In the genomic region with DNA sequence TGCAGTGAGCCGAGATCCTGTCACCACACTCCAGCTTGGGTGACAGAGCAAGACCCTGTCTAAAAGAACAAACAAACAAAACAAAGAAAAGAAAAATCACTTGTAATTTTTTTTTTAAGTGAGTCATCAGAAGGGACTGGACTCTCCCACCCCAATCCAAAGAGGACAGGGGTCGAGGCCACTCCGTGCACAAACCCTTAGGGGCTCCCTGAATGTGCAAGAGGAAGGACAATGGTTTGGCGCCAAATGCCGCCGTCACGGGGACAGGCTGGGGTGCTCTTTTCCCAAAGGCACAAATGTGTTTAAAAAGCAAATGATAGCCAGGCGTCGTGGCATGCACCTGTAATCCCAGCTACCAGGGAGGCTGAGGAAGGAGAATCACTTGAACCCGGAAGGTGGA, we compare ENCODE assay signal across 22 cellular contexts. TPM values are rescaled to one million over a fixed set of nuclear protein-coding genes. Genes with fewer than 3 reads are reported as not detected.
DNase-seq lines count a peak whose midpoint lies in the region; ATAC-seq, FAIRE-seq and TF ChIP-seq lines count a peak whose summit lies in the region.
"Had no signal": no experiment of that assay in that cellular context is flagged by ENCODE, and none has a peak within 500 bp of the region (broad histone marks: within the 10 kb centered on the region; RNA-seq: fewer than 3 reads in every experiment).

No MANE protein-coding gene starts in this region.

- peak overlapping the region; percentile 16 for H3K27ac Mint-ChIP-seq in MCF 10A (ENCODE audit: low read depth, unreplicated experiment)
- no peak overlapping the region for H3K27ac Mint-ChIP-seq in activated CD8-positive, alpha-beta memory T cell treated with anti-CD3 and anti-CD28 coated beads, Interleukin-2, amount 10 ng/mL, durations not matched to agents 7 days and 5 days
- H3K27ac Mint-ChIP-seq: CD4-positive, alpha-beta memory T cell; GM23338; H9 had no signal

- TF ChIP-seq POLR2A in breast epithelium (IDR thresholded peaks at IDR 0.05) (no peak), endothelial cell of umbilical vein (IDR thresholded peaks at IDR 0.05; ENCODE audit: low read depth, low read length) (no peak)

- no peaks in the 10 kb centered on the region for H3K9me1 ChIP-seq in endothelial cell of umbilical vein (replicated peaks; ENCODE audit: control insufficient read depth, extremely low read depth, insufficient read depth, low read length)

- TF ChIP-seq CTCF in MCF 10A (IDR thresholded peaks at IDR 0.05; ENCODE audit: unreplicated experiment) (no peak), breast epithelium (IDR thresholded peaks at IDR 0.05) (no peak), RWPE1 (conservative IDR thresholded peaks at IDR 0.05; ENCODE audit: low read depth) (no peak), endothelial cell of umbilical vein (IDR thresholded peaks at IDR 0.05; ENCODE audit: extremely low read depth in 1 of 2, insufficient read depth in 1 of 2, low read depth in 1 of 2, low read length in 2 of 2) (no peak), psoas muscle (IDR thresholded peaks at IDR 0.05) (no peak)

- no peak overlapping the region for H3K4me3 ChIP-seq in breast epithelium
- no peak overlapping the region for H3K4me3 ChIP-seq in endothelial cell of umbilical vein (replicated peaks in 1 of 3; ENCODE audit: insufficient read depth in 1 of 3, low read depth in 1 of 3, low read length in 3 of 3)
- no peak overlapping the region for H3K4me3 ChIP-seq in psoas muscle
- H3K4me3 ChIP-seq: A549, GM23338 had no signal

- peak; percentile 37 for FAIRE-seq in endothelial cell of umbilical vein (lab: Jason Lieb, UNC)
- FAIRE-seq: A549, GM12892, GM19239 had no signal

- H3K27me3 Mint-ChIP-seq in MCF 10A (ENCODE audit: insufficient read depth, unreplicated experiment), result no peaks in the 10 kb centered on the region
- H3K27me3 Mint-ChIP-seq in activated CD8-positive, alpha-beta memory T cell treated with anti-CD3 and anti-CD28 coated beads, Interleukin-2, amount 10 ng/mL, durations not matched to agents 7 days and 5 days, result no peaks in the 10 kb centered on the region
- H3K27me3 Mint-ChIP-seq: CD4-positive, alpha-beta memory T cell had no signal

- H3K79me2 ChIP-seq in endothelial cell of umbilical vein (ENCODE audit: control insufficient read depth, insufficient read depth, low read length), result no peaks in the 10 kb centered on the region

- ATAC-seq in psoas muscle, result no peak
- no peak for ATAC-seq in activated CD8-positive, alpha-beta memory T cell treated with anti-CD3 and anti-CD28 coated beads, Interleukin-2, amount 10 ng/mL, durations not matched to agents 7 days and 5 days
- ATAC-seq: A549, GM23338, HCT116 had no signal

- peaks cover 47% of the 10 kb centered on the region for H3K36me3 Mint-ChIP-seq in MCF 10A (ENCODE audit: insufficient read depth, unreplicated experiment)
- H3K36me3 Mint-ChIP-seq in activated CD8-positive, alpha-beta memory T cell treated with anti-CD3 and anti-CD28 coated beads, Interleukin-2, amount 10 ng/mL, durations not matched to agents 7 days and 5 days, result peaks cover 13% of the 10 kb centered on the region

- POLR2A ChIA-PET in MCF 10A (lab: Yijun Ruan, JAX) (interaction anchor here (0.6 to 1.0 kb wide), 2 partner anchors 22 to 24 kb away, joined by 3 read pairs; a partner anchor contains a TSS), RWPE1 (lab: Yijun Ruan, JAX; ENCODE audit: low non-redundant PET) (no interaction called here), endothelial cell of umbilical vein (lab: Charles Lee) (no interaction called here)

- H3K9me3 Mint-ChIP-seq in MCF 10A (ENCODE audit: unreplicated experiment), result no peaks in the 10 kb centered on the region
- H3K9me3 Mint-ChIP-seq in activated CD8-positive, alpha-beta memory T cell treated with anti-CD3 and anti-CD28 coated beads, Interleukin-2, amount 10 ng/mL, durations not matched to agents 7 days and 5 days (ENCODE audit: low read depth), result no peaks in the 10 kb centered on the region
- H3K9me3 Mint-ChIP-seq: CD4-positive, alpha-beta memory T cell; GM23338; H9 had no signal

- no peak overlapping the region for H3K9ac ChIP-seq in endothelial cell of umbilical vein (replicated peaks; ENCODE audit: extremely low read depth, insufficient read depth, low read length)

- H4K20me1 ChIP-seq in endothelial cell of umbilical vein (replicated peaks; ENCODE audit: control insufficient read depth, extremely low read depth, insufficient read depth, low read length), result no peaks in the 10 kb centered on the region

- no peaks in the 10 kb centered on the region for H3K4me1 Mint-ChIP-seq in MCF 10A (ENCODE audit: insufficient read depth, unreplicated experiment)
- no peaks in the 10 kb centered on the region for H3K4me1 Mint-ChIP-seq in activated CD8-positive, alpha-beta memory T cell treated with anti-CD3 and anti-CD28 coated beads, Interleukin-2, amount 10 ng/mL, durations not matched to agents 7 days and 5 days
- H3K4me1 Mint-ChIP-seq: CD4-positive, alpha-beta memory T cell; GM23338 had no signal

- 73 to 89% (median 80%) methylated on average over 10 of the region's 10 CpGs for WGBS in psoas muscle, 3 donors

- no peak overlapping the region for H3K4me2 ChIP-seq in endothelial cell of umbilical vein (ENCODE audit: insufficient read depth, low read length)
- H3K4me2 ChIP-seq: A549, GM23338 had no signal

- DNase-seq in MCF 10A (ENCODE audit: unreplicated experiment), result no peak
- no peak for DNase-seq in breast epithelium (ENCODE audit: low spot score in 2 of 2)
- no peak for DNase-seq in RWPE1 (ENCODE audit: low spot score)
- no peak for DNase-seq in endothelial cell of umbilical vein (ENCODE audit: low read depth, low spot score)
- no peak for DNase-seq in psoas muscle
- no peak for DNase-seq in ecto neural progenitor cell (ENCODE audit: low spot score)
- DNase-seq in activated CD8-positive, alpha-beta memory T cell treated with anti-CD3 and anti-CD28 coated beads, Interleukin-2, amount 10 ng/mL, durations not matched to agents 7 days and 5 days, result no peak
- no peak for DNase-seq in GM19238 (ENCODE audit: insufficient read length, low spot score)
- DNase-seq: 8988T; ACHN; C1 segment of cervical spinal cord; Calu3; CD4-positive, alpha-beta memory T cell; COR-L47; DMS53; DMS79 treated with DMSO at 0.1 percent for 48 hours; H9 had no signal

- no peaks in the 10 kb centered on the region for H3K27me3 ChIP-seq in breast epithelium
- H3K27me3 ChIP-seq in endothelial cell of umbilical vein (ENCODE audit: control insufficient read depth in 2 of 2, insufficient read depth in 2 of 2, low read length in 2 of 2), result no peaks in the 10 kb centered on the region
- no peaks in the 10 kb centered on the region for H3K27me3 ChIP-seq in psoas muscle (ENCODE audit: insufficient read depth in 3 of 3, low read length in 2 of 3)

- no peak overlapping the region for H2AFZ ChIP-seq in endothelial cell of umbilical vein (ENCODE audit: low read depth, low read length)
- H2AFZ ChIP-seq: GM23338 had no signal

- intact Hi-C loops in MCF 10A (cut with micrococcal nuclease) (no loop called here), breast epithelium (cut with DNase I; ENCODE audit: low total_unique reads) (no loop called here), endothelial cell of umbilical vein (cut with micrococcal nuclease) (no loop called here), psoas muscle (cut with DNase I) (loop anchor here in 1 of 2 donors (10.0 kb wide), 1 partner anchor 635 kb away; no protein-coding TSS in a partner anchor)

- H3K4me3 Mint-ChIP-seq in MCF 10A (ENCODE audit: unreplicated experiment), result no peak overlapping the region
- H3K4me3 Mint-ChIP-seq in activated CD8-positive, alpha-beta memory T cell treated with anti-CD3 and anti-CD28 coated beads, Interleukin-2, amount 10 ng/mL, durations not matched to agents 7 days and 5 days, result no peak overlapping the region
- H3K4me3 Mint-ChIP-seq: CD4-positive, alpha-beta memory T cell; GM23338; H9 had no signal

- H3K27ac ChIP-seq in breast epithelium, result no peak overlapping the region
- peak overlapping the region; percentile 65 for H3K27ac ChIP-seq in RWPE1
- no peak overlapping the region for H3K27ac ChIP-seq in endothelial cell of umbilical vein (ENCODE audit: insufficient read depth, low read depth, low read length)
- H3K27ac ChIP-seq in psoas muscle, result peak overlapping the region; percentile 39
- H3K27ac ChIP-seq: A549 had no signal

- BruUV-seq in MCF 10A (replicated peaks; lab: Mats Ljungman, UMichigan) (no TSS peak), endothelial cell of umbilical vein (replicated peaks; lab: Mats Ljungman, UMichigan) (no TSS peak)

- H3K4me1 ChIP-seq in breast epithelium (no peaks in the 10 kb centered on the region), endothelial cell of umbilical vein (ENCODE audit: control insufficient read depth, extremely low read depth, insufficient read depth, low read length) (no peaks in the 10 kb centered on the region), psoas muscle (peaks cover 18% of the 10 kb centered on the region)

- H3K9me3 ChIP-seq in breast epithelium (no peaks in the 10 kb centered on the region), endothelial cell of umbilical vein (replicated peaks; ENCODE audit: control insufficient read depth, insufficient read depth, low read length) (no peaks in the 10 kb centered on the region), psoas muscle (no peaks in the 10 kb centered on the region)
- H3K9me3 ChIP-seq: A549 had no signal

- CTCF ChIA-PET in MCF 10A (lab: Yijun Ruan, JAX), result interaction anchor here (0.8 kb wide), 1 partner anchor 53 kb away, joined by 5 read pairs; no protein-coding TSS in a partner anchor
- CTCF ChIA-PET in RWPE1 (lab: Yijun Ruan, JAX), result no interaction called here
- CTCF ChIA-PET in endothelial cell of umbilical vein (lab: Charles Lee), result no interaction called here
- CTCF ChIA-PET in activated CD8-positive, alpha-beta memory T cell treated with anti-CD3 and anti-CD28 coated beads, Interleukin-2, amount 10 ng/mL, durations not matched to agents 7 days and 5 days (lab: Charles Lee), result interaction anchor here (1.1 kb wide), 1 partner anchor 615 kb away, joined by 3 read pairs; no protein-coding TSS in a partner anchor

- H3K36me3 ChIP-seq in breast epithelium (no peaks in the 10 kb centered on the region), endothelial cell of umbilical vein (ENCODE audit: control insufficient read depth in 2 of 2, extremely low read depth in 1 of 2, insufficient read depth in 2 of 2, low read length in 2 of 2) (peaks cover 0 to 28% of the 10 kb centered on the region in 2 experiments), psoas muscle (ENCODE audit: insufficient read depth in 1 of 2, low read depth in 1 of 2) (peaks cover 0 to 69% of the 10 kb centered on the region in 2 donors)

- dilution Hi-C loops in endothelial cell of umbilical vein (cut with MboI; ENCODE audit: extremely low pct_ligation_motif_present, low sequenced_read_pairs), result no loop called here

RNA-seq across cellular contexts. Expression of a gene that starts 23.8 kb away (rescaled TPM):
- total RNA-seq in MCF 10A (2022), result 36.9 and 43.5 TPM in 2 replicates
- 10 to 100 TPM; 29.8 to 42.7 (median 36.9) TPM for total RNA-seq in breast epithelium
- total RNA-seq in endothelial cell of umbilical vein, result 46.1 and 53.4 TPM in 2 replicates
- polyA plus RNA-seq in endothelial cell of umbilical vein, result 30.1 and 44.7 TPM in 2 replicates
- polyA plus RNA-seq in endothelial cell of umbilical vein (2011; cell fraction: cytosol; rRNA removed), result 42.0 and 45.3 TPM in 2 replicates
- polyA plus RNA-seq in endothelial cell of umbilical vein (2011; cell fraction: nucleus; rRNA removed), result 30.4 and 38.6 TPM in 2 replicates
- polyA plus RNA-seq in endothelial cell of umbilical vein (2012), result 48.0 and 48.4 TPM in 2 replicates
- 37.1 and 40.2 TPM in 2 replicates for polyA minus RNA-seq in endothelial cell of umbilical vein
- polyA minus RNA-seq in endothelial cell of umbilical vein (2011; cell fraction: cytosol; rRNA and poly(A)+ RNA removed), result 19.9 TPM
- polyA minus RNA-seq in endothelial cell of umbilical vein (2011; cell fraction: nucleus; rRNA and poly(A)+ RNA removed), result 13.1 and 16.2 TPM in 2 replicates
- 10 to 100 TPM; 67.7 to 77.1 (median 72.1) TPM for total RNA-seq in psoas muscle
- polyA plus RNA-seq in psoas muscle, result 100 to 1,000 TPM in 1 of 3 donors, 10 to 100 TPM in 2; 52.3 to 123 (median 70.2) TPM
- 10 to 100 TPM; 41.0 to 56.9 TPM for total RNA-seq in activated CD8-positive, alpha-beta memory T cell treated with anti-CD3 and anti-CD28 coated beads, Interleukin-2, amount 10 ng/mL, durations not matched to agents 7 days and 5 days

RNA-seq across cellular contexts. Expression of a gene that starts 42.6 kb away (rescaled TPM):
- total RNA-seq in MCF 10A (2022), result 31.4 and 32.0 TPM in 2 replicates
- 100 to 1,000 TPM in 1 of 3 donors, 10 to 100 TPM in 2; 72.6 to 107 (median 73.7) TPM for total RNA-seq in breast epithelium
- 21.3 and 30.5 TPM in 2 replicates for total RNA-seq in endothelial cell of umbilical vein
- polyA plus RNA-seq in endothelial cell of umbilical vein, result 22.1 and 26.7 TPM in 2 replicates
- 13.8 and 17.1 TPM in 2 replicates for polyA plus RNA-seq in endothelial cell of umbilical vein (2011; cell fraction: cytosol; rRNA removed)
- polyA plus RNA-seq in endothelial cell of umbilical vein (2011; cell fraction: nucleus; rRNA removed), result 36.0 and 37.4 TPM in 2 replicates
- 6.4 and 7.4 TPM in 2 replicates for polyA plus RNA-seq in endothelial cell of umbilical vein (2012)
- polyA minus RNA-seq in endothelial cell of umbilical vein, result 17.7 and 29.7 TPM in 2 replicates
- 9.7 TPM for polyA minus RNA-seq in endothelial cell of umbilical vein (2011; cell fraction: cytosol; rRNA and poly(A)+ RNA removed)
- polyA minus RNA-seq in endothelial cell of umbilical vein (2011; cell fraction: nucleus; rRNA and poly(A)+ RNA removed), result 26.9 and 30.6 TPM in 2 replicates
- total RNA-seq in psoas muscle, result 10 to 100 TPM; 26.7 to 50.1 (median 38.6) TPM
- 10 to 100 TPM; 11.1 to 16.2 (median 14.4) TPM for polyA plus RNA-seq in psoas muscle
- 10 to 100 TPM; 18.0 to 20.7 TPM for total RNA-seq in activated CD8-positive, alpha-beta memory T cell treated with anti-CD3 and anti-CD28 coated beads, Interleukin-2, amount 10 ng/mL, durations not matched to agents 7 days and 5 days

Comparison
In these comparisons a context has a peak if more than half of its experiments do, and no peak if none do; other contexts are left out.
1. H3K27ac ChIP-seq: peak in RWPE1 (single experiment) and psoas muscle (single experiment); none in breast epithelium (0 of 2) and endothelial cell of umbilical vein (single experiment).
2. CTCF ChIA-PET loops: an anchor here in MCF 10A (0.8 kb wide) and activated CD8-positive, alpha-beta memory T cell treated with anti-CD3 and anti-CD28 coated beads, Interleukin-2, amount 10 ng/mL, durations not matched to agents 7 days and 5 days (1.1 kb wide); none called in RWPE1 and endothelial cell of umbilical vein.